Comparison of ENCODE assay signal across 24 cellular contexts in the genomic region with DNA sequence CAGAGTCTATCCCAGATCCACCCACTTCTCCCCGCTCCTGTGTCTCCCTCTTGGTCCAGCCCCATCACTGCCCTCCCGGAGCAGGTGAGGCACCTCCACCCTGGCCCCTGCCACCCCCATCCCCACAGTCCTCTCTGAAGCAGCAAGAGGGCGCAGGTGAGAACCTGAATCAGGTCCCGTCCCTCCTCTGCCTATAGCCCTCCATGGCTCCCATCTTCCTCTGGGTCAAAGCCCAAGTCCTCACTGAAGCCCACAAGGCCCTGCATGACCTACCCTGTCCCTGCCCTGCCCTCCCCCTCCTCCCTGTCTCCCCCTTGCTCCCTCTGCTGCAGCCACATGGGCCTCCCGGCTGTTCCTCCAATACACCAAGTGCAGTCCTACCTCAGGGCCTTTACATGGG. TPM values are rescaled to one million over a fixed set of nuclear protein-coding genes. Genes with fewer than 3 reads are reported as not detected.
DNase-seq lines count a peak whose midpoint lies in the region; ATAC-seq, FAIRE-seq and TF ChIP-seq lines count a peak whose summit lies in the region.
"Had no signal": no experiment of that assay in that cellular context is flagged by ENCODE, and none has a peak within 500 bp of the region (broad histone marks: within the 10 kb centered on the region; RNA-seq: fewer than 3 reads in every experiment).

No MANE protein-coding gene starts in this region.

- no peaks in the 10 kb centered on the region for H3K9me3 Mint-ChIP-seq in neural progenitor cell
- H3K9me3 Mint-ChIP-seq: HFFc6 had no signal

- no peak overlapping the region for H3K4me2 ChIP-seq in K562 (ENCODE audit: insufficient read depth, low read length)
- no peak overlapping the region for H3K4me2 ChIP-seq in neural progenitor cell
- H3K4me2 ChIP-seq: KMS-11 had no signal

- H3K79me2 ChIP-seq in K562 (ENCODE audit: control insufficient read depth, insufficient read depth, low read length) (no peaks in the 10 kb centered on the region), neural progenitor cell (ENCODE audit: low read depth) (no peaks in the 10 kb centered on the region)

- H3K4me1 Mint-ChIP-seq in neural progenitor cell: peaks cover 8% of the 10 kb centered on the region
- H3K4me1 Mint-ChIP-seq: CD4-positive, CD25-positive, alpha-beta regulatory T cell; IgD-negative memory B cell had no signal

- no peak for FAIRE-seq in K562 (lab: Jason Lieb, UNC)
- FAIRE-seq: D721Med, GM12892, GM18507, HepG2 had no signal

- H3K27me3 ChIP-seq in H7 (ENCODE audit: control insufficient read depth, insufficient read depth, low read length) (no peaks in the 10 kb centered on the region), K562 (ENCODE audit: control insufficient read depth in 2 of 2, insufficient read depth in 2 of 2, low read length in 2 of 2) (peaks cover 13 to 26% of the 10 kb centered on the region in 2 experiments), neural progenitor cell (peaks cover 29% of the 10 kb centered on the region)

- no peak overlapping the region for H3K9ac ChIP-seq in K562 (ENCODE audit: insufficient read depth in 1 of 2, low read depth in 2 of 2, low read length in 2 of 2)
- no peak overlapping the region for H3K9ac ChIP-seq in neural progenitor cell
- H3K9ac ChIP-seq: KMS-11 had no signal

- H3K36me3 ChIP-seq in H7 (replicated peaks; ENCODE audit: control insufficient read depth, insufficient read depth, low read length) (no peaks in the 10 kb centered on the region), K562 (ENCODE audit: control insufficient read depth, insufficient read depth, low read length) (no peaks in the 10 kb centered on the region), neural progenitor cell (no peaks in the 10 kb centered on the region)
- H3K36me3 ChIP-seq: BE2C had no signal

- no peaks in the 10 kb centered on the region for H3F3A ChIP-seq in neural progenitor cell (ENCODE audit: low read depth)

- DNase-seq in H7: peak; percentile 44
- DNase-seq in K562 (ENCODE audit: extremely low read depth in 1 of 4, low spot score in 3 of 4): no peak
- DNase-seq in neural progenitor cell (ENCODE audit: low spot score): no peak
- DNase-seq in DMS153 (lab: John Stamatoyannopoulos, UW): no peak
- DNase-seq: ACHN; BE2C; C1 segment of cervical spinal cord; Caco-2; CD4-positive, CD25-positive, alpha-beta regulatory T cell; DMS79; GDM1; GOT3; HCEC 1CT; HFFc6 had no signal

- H3K4me1 ChIP-seq in K562 (replicated peaks in 1 of 2; ENCODE audit: control insufficient read depth in 2 of 2, insufficient read depth in 2 of 2, low read length in 2 of 2): no peaks in the 10 kb centered on the region; a peak in 1 of 5 replicates
- H3K4me1 ChIP-seq in neural progenitor cell: no peaks in the 10 kb centered on the region
- H3K4me1 ChIP-seq: BE2C, Caco-2 had no signal

- H3K27ac ChIP-seq in K562 (ENCODE audit: extremely low read depth, low read depth, low read length): no peak overlapping the region
- peak overlapping the region; percentile 29 for H3K27ac ChIP-seq in neural progenitor cell
- H3K27ac ChIP-seq: KMS-11 had no signal

- no peaks in the 10 kb centered on the region; the same call in 1 of the 2 replicates for H4K20me1 ChIP-seq in K562 (replicated peaks; ENCODE audit: control insufficient read depth, insufficient read depth, low read length)
- H4K20me1 ChIP-seq in neural progenitor cell (ENCODE audit: low read depth): no peaks in the 10 kb centered on the region

- no peak for TF ChIP-seq RAD21 in K562 (CRISPR knock-in tag; conservative IDR thresholded peaks at IDR 0.05 in 1 of 2, IDR thresholded peaks at IDR 0.05 in 1 of 2)

- ATAC-seq in K562: no peak
- ATAC-seq in HG02870 (IDR thresholded peaks at IDR 0.05; ENCODE audit: unreplicated experiment): no peak
- ATAC-seq in HG03432 (IDR thresholded peaks at IDR 0.05; ENCODE audit: unreplicated experiment): no peak
- ATAC-seq: HepG2 had no signal

- POLR2A ChIA-PET in K562 (lab: Yijun Ruan, JAX): no interaction called here

- in situ Hi-C loops in K562 (cut with MboI): no loop called here

- H3K4me3 ChIP-seq in H7 (ENCODE audit: insufficient read depth, low read depth, low read length) (no peak overlapping the region), K562 (no peak overlapping the region), neural progenitor cell (no peak overlapping the region)

- peaks cover 11% of the 10 kb centered on the region for H3K27me3 Mint-ChIP-seq in neural progenitor cell (ENCODE audit: insufficient read depth, low read depth)

- H3K27ac Mint-ChIP-seq in neural progenitor cell: peak overlapping the region; percentile 70
- H3K27ac Mint-ChIP-seq: CD4-positive, CD25-positive, alpha-beta regulatory T cell; HFFc6; IgD-negative memory B cell had no signal

- TF ChIP-seq POLR2A in K562 (conservative IDR thresholded peaks at IDR 0.05): no peak

- TF ChIP-seq CTCF in K562 (IDR thresholded peaks at IDR 0.05 in 2 of 3, conservative IDR thresholded peaks at IDR 0.05 in 1 of 3; ENCODE audit: insufficient read depth in 2 of 3, low read depth in 1 of 3, low read length in 3 of 3) (no peak), neural progenitor cell (IDR thresholded peaks at IDR 0.05) (no peak)

- intact Hi-C loops in K562 (cut with micrococcal nuclease): no loop called here

- WGBS in K562 (ENCODE audit: insufficient coverage, low coverage, missing lambda C conversion rate): 0% methylated on average over 3 of the region's 5 CpGs

- H3K9me3 ChIP-seq in K562 (replicated peaks; ENCODE audit: control insufficient read depth, insufficient read depth, low read depth, low read length): no peaks in the 10 kb centered on the region
- no peaks in the 10 kb centered on the region for H3K9me3 ChIP-seq in neural progenitor cell (ENCODE audit: low read depth)
- H3K9me3 ChIP-seq: BE2C, Caco-2 had no signal

- no peaks in the 10 kb centered on the region for H3K9me1 ChIP-seq in K562 (ENCODE audit: control insufficient read depth, insufficient read depth, low read length)

- CTCF ChIA-PET in K562 (lab: Yijun Ruan, JAX; ENCODE audit: low intra/inter-chr PET ratio): no interaction called here

- no peaks in the 10 kb centered on the region for H3K36me3 Mint-ChIP-seq in neural progenitor cell
- H3K36me3 Mint-ChIP-seq: CD4-positive, CD25-positive, alpha-beta regulatory T cell; IgD-negative memory B cell had no signal

- H3K4me3 Mint-ChIP-seq in neural progenitor cell: no peak overlapping the region
- H3K4me3 Mint-ChIP-seq: CD4-positive, CD25-positive, alpha-beta regulatory T cell; HFFc6; IgD-negative memory B cell had no signal

- H2AFZ ChIP-seq in K562 (ENCODE audit: low read depth, low read length) (no peak overlapping the region), neural progenitor cell (replicated peaks) (no peak overlapping the region)

- TF ChIP-seq EP300 in K562 (IDR thresholded peaks at IDR 0.05; ENCODE audit: low read length): no peak

- no TSS peak for BruUV-seq in K562 (replicated peaks; lab: Mats Ljungman, UMichigan)

TF ChIP-seq in K562, 482 proteins besides CTCF, POLR2A, EP300 and RAD21 (continues in another document):
- TF ChIP-seq, protein P1, sequence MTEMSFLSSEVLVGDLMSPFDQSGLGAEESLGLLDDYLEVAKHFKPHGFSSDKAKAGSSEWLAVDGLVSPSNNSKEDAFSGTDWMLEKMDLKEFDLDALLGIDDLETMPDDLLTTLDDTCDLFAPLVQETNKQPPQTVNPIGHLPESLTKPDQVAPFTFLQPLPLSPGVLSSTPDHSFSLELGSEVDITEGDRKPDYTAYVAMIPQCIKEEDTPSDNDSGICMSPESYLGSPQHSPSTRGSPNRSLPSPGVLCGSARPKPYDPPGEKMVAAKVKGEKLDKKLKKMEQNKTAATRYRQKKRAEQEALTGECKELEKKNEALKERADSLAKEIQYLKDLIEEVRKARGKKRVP (CRISPR knock-in tag; IDR thresholded peaks at IDR 0.05): no peak
- TF ChIP-seq KDM1A (IDR thresholded peaks at IDR 0.05) (peak in 1 of 2 experiments; percentile 46; a peak in 1 of 4 replicates), SMARCA4 (IDR thresholded peaks at IDR 0.05) (no peak), ZNF282 (CRISPR knock-in tag; IDR thresholded peaks at IDR 0.05) (no peak), SMAD4 (CRISPR knock-in tag; conservative IDR thresholded peaks at IDR 0.05) (no peak)

RNA-seq across cellular contexts. Expression of a gene that starts 10.8 kb away (rescaled TPM):
- total RNA-seq in H7 (2014; rRNA removed; shearing (Covaris generic)): not detected in 2 replicates
- total RNA-seq in K562 (2011; cell fraction: chromatin; rRNA removed; ENCODE audit: low replicate concordance): not detected in 2 replicates
- total RNA-seq in K562 (2011; cell fraction: nucleolus; rRNA removed): not detected in 2 replicates
- total RNA-seq in K562 (2011; cell fraction: nucleoplasm; rRNA removed): not detected in 2 replicates
- total RNA-seq in K562 (2014; rRNA removed): not detected in 2 replicates
- total RNA-seq in K562 (2014; rRNA removed; fragmentation: Illumina TruSeq; extraction: Trizol): not detected in 2 replicates
- not detected in 2 replicates for total RNA-seq in K562 (2015; rRNA removed; fragmentation: Illumina TruSeq; extraction: Trizol)
- not detected in 2 replicates for total RNA-seq in K562 (2021)
- not detected in 2 replicates for polyA plus RNA-seq in K562 (2011; rRNA removed)
- not detected in 2 replicates for polyA plus RNA-seq in K562 (2011; cell fraction: cytosol; rRNA removed)
- polyA plus RNA-seq in K562 (2011; cell fraction: nucleus; rRNA removed): not detected in 2 replicates
- polyA plus RNA-seq in K562 (2012): not detected in 2 replicates
- polyA plus RNA-seq in K562 (2014; fragmentation: Illumina TruSeq; extraction: Trizol): not detected in 2 replicates
- polyA plus RNA-seq in K562 (2014; fragmentation: Nextera tagmentation; extraction: Ambion mirVana): not detected
- not detected in 2 replicates for polyA plus RNA-seq in K562 (2014; rRNA removed)
- not detected in 2 replicates for polyA minus RNA-seq in K562 (2011; rRNA and poly(A)+ RNA removed)
- polyA minus RNA-seq in K562 (2011; cell fraction: cytosol; rRNA and poly(A)+ RNA removed): not detected in 2 replicates
- not detected in 2 replicates for polyA minus RNA-seq in K562 (2011; cell fraction: nucleus; rRNA and poly(A)+ RNA removed)
- not detected in 2 replicates for total RNA-seq in neural progenitor cell (ENCODE audit: low replicate concordance)
- total RNA-seq: A172; Caco-2; CD4-positive, CD25-positive, alpha-beta regulatory T cell; Daoy; HepG2; HFFc6 had no signal
- polyA plus RNA-seq: CD4-positive, CD25-positive, alpha-beta regulatory T cell; HepG2; IgD-negative memory B cell had no signal
